Comparison of ENCODE assay signal across 16 cellular contexts in genomic region chr12:76614364-76614763, GRCh38. TPM values are rescaled to one million over a fixed set of nuclear protein-coding genes. Genes with fewer than 3 reads are reported as not detected.
DNase-seq lines count a peak whose midpoint lies in the region; ATAC-seq, FAIRE-seq and TF ChIP-seq lines count a peak whose summit lies in the region.
"Had no signal": no experiment of that assay in that cellular context is flagged by ENCODE, and none has a peak within 500 bp of the region (broad histone marks: within the 10 kb centered on the region; RNA-seq: fewer than 3 reads in every experiment).

No MANE protein-coding gene starts in this region.

- no peaks in the 10 kb centered on the region for H3K36me3 ChIP-seq in heart left ventricle
- H3K36me3 ChIP-seq in keratinocyte (ENCODE audit: control insufficient read depth in 2 of 2, extremely low read depth in 1 of 2, insufficient read depth in 2 of 2, low read length in 2 of 2): no peaks in the 10 kb centered on the region
- H3K36me3 ChIP-seq in mammary epithelial cell (ENCODE audit: insufficient read depth, low read length): no peaks in the 10 kb centered on the region
- H3K36me3 ChIP-seq: BLaER1 had no signal

- H3K9me3 ChIP-seq in heart left ventricle: no peaks in the 10 kb centered on the region
- H3K9me3 ChIP-seq in keratinocyte (ENCODE audit: control insufficient read depth, low read depth, low read length): no peaks in the 10 kb centered on the region
- no peaks in the 10 kb centered on the region for H3K9me3 ChIP-seq in mammary epithelial cell (replicated peaks; ENCODE audit: insufficient read depth, low read length)
- H3K9me3 ChIP-seq: BLaER1 had no signal

- DNase-seq in Right ventricle myocardium superior (no peak), cardiac septum (ENCODE audit: low spot score) (no peak), heart left ventricle (no peak), keratinocyte (ENCODE audit: low read depth, low spot score) (no peak), mammary epithelial cell (no peak)
- no peak for DNase-seq in activated CD4-positive, CD25-positive, alpha-beta regulatory T cell treated with anti-CD3 and anti-CD28 coated beads, Interleukin-2, amount 50 U/mL, for 72 hours
- DNase-seq: 8988T; CD4-positive, alpha-beta memory T cell; DMS153; DMS79; GF-D8; H9 had no signal

- CTCF ChIA-PET in mammary epithelial cell (lab: Charles Lee; ENCODE audit: low non-redundant PET): no interaction called here

- no peaks in the 10 kb centered on the region for H3K9me1 ChIP-seq in keratinocyte (ENCODE audit: control insufficient read depth, extremely low read depth, insufficient read depth, low read length)

- H3K9ac ChIP-seq in keratinocyte (ENCODE audit: control insufficient read depth, extremely low read depth, insufficient read depth, low read length): no peak overlapping the region
- no peak overlapping the region for H3K9ac ChIP-seq in mammary epithelial cell (ENCODE audit: insufficient read depth, low read length)
- H3K9ac ChIP-seq: BLaER1 had no signal

- no peaks in the 10 kb centered on the region for H4K20me1 ChIP-seq in keratinocyte (ENCODE audit: control insufficient read depth, extremely low read depth, insufficient read depth, low read length)
- no peaks in the 10 kb centered on the region for H4K20me1 ChIP-seq in mammary epithelial cell (ENCODE audit: insufficient read depth, low read length)
- H4K20me1 ChIP-seq: BLaER1 had no signal

- dilution Hi-C loops in keratinocyte (cut with MboI; ENCODE audit: extremely low pct_ligation_motif_present, low sequenced_read_pairs) (no loop called here), mammary epithelial cell (cut with HindIII; ENCODE audit: low sequenced_read_pairs) (no loop called here)

- ATAC-seq in Right ventricle myocardium superior (ENCODE audit: poor library complexity): peak; percentile 94
- ATAC-seq in heart left ventricle: peak; percentile 55 to 94 (median 78)
- no peak for ATAC-seq in GM18519 (IDR thresholded peaks at IDR 0.05; ENCODE audit: low FRiP score, unreplicated experiment)

- H2AFZ ChIP-seq in keratinocyte (ENCODE audit: control insufficient read depth, low read length) (no peak overlapping the region), mammary epithelial cell (ENCODE audit: low read depth, low read length) (no peak overlapping the region)

- H3K4me1 ChIP-seq in heart left ventricle: no peaks in the 10 kb centered on the region
- H3K4me1 ChIP-seq in keratinocyte (ENCODE audit: control insufficient read depth, extremely low read depth, insufficient read depth, low read length): peaks cover 12% of the 10 kb centered on the region
- H3K4me1 ChIP-seq in mammary epithelial cell (ENCODE audit: insufficient read depth, low read length): peaks cover 14% of the 10 kb centered on the region

- no peak overlapping the region for H3K4me2 ChIP-seq in keratinocyte (ENCODE audit: control insufficient read depth, extremely low read depth, insufficient read depth, low read depth, low read length)
- H3K4me2 ChIP-seq in mammary epithelial cell (ENCODE audit: insufficient read depth, low read depth, low read length): no peak overlapping the region
- H3K4me2 ChIP-seq: BLaER1 had no signal

- peak; percentile 9 for FAIRE-seq in keratinocyte (lab: Jason Lieb, UNC)
- FAIRE-seq: H1, HTR-8/SVneo had no signal

- no peaks in the 10 kb centered on the region for H3K27me3 ChIP-seq in heart left ventricle
- no peaks in the 10 kb centered on the region for H3K27me3 ChIP-seq in keratinocyte (ENCODE audit: control insufficient read depth, extremely low read depth, insufficient read depth, low read length)
- no peaks in the 10 kb centered on the region for H3K27me3 ChIP-seq in mammary epithelial cell (ENCODE audit: insufficient read depth, low read length)
- H3K27me3 ChIP-seq: BLaER1 had no signal

- TF ChIP-seq CTCF in heart left ventricle (IDR thresholded peaks at IDR 0.05) (no peak), keratinocyte (optimal IDR thresholded peaks at IDR 0.05 in 1 of 3, IDR thresholded peaks at IDR 0.05 in 1 of 3, conservative IDR thresholded peaks at IDR 0.05 in 1 of 3; ENCODE audit: extremely low read depth in 1 of 3, insufficient read depth in 2 of 3, low read length in 3 of 3) (no peak), mammary epithelial cell (conservative IDR thresholded peaks at IDR 0.05 in 1 of 2, IDR thresholded peaks at IDR 0.05 in 1 of 2; ENCODE audit: extremely low read depth in 1 of 2, insufficient read depth in 1 of 2, low read depth in 1 of 2, low read length in 2 of 2) (no peak)

- BruUV-seq in mammary epithelial cell (replicated peaks; lab: Mats Ljungman, UMichigan): no TSS peak

- in situ Hi-C loops in mammary epithelial cell (cut with MboI; ENCODE audit: low sequenced_read_pairs in 2 of 2): no loop called here

- TF ChIP-seq POLR2A in heart left ventricle (IDR thresholded peaks at IDR 0.05): no peak

- intact Hi-C loops in Right ventricle myocardium superior (cut with DNase I): no loop called here
- intact Hi-C loops in cardiac septum (cut with DNase I): no loop called here
- intact Hi-C loops in heart left ventricle (cut with DNase I): no loop called here
- intact Hi-C loops in mammary epithelial cell (cut with micrococcal nuclease): no loop called here

- H3K27ac ChIP-seq in heart left ventricle (peak overlapping the region in 2 of 12 donors; percentile 1 to 37), keratinocyte (ENCODE audit: control insufficient read depth, insufficient read depth, low read length) (no peak overlapping the region), mammary epithelial cell (ENCODE audit: insufficient read depth, low read depth, low read length) (no peak overlapping the region)
- H3K27ac ChIP-seq: BLaER1 had no signal

- H3K79me2 ChIP-seq in keratinocyte (ENCODE audit: control insufficient read depth, insufficient read depth, low read length) (no peaks in the 10 kb centered on the region), mammary epithelial cell (ENCODE audit: insufficient read depth, low read length) (no peaks in the 10 kb centered on the region)

- WGBS in heart left ventricle, 4 donors: 54 to 65% (median 58%) methylated on average over 2 of the region's 2 CpGs
- 100% methylated on average over 2 of the region's 2 CpGs for WGBS in mammary epithelial cell (ENCODE audit: low coverage, missing lambda C conversion rate)

- H3K4me3 ChIP-seq in heart left ventricle (no peak overlapping the region), keratinocyte (ENCODE audit: control insufficient read depth in 2 of 3, extremely low read depth in 1 of 3, insufficient read depth in 2 of 3, low read depth in 1 of 3, low read length in 3 of 3) (no peak overlapping the region), mammary epithelial cell (replicated peaks in 1 of 3; ENCODE audit: insufficient read depth in 1 of 3, low read depth in 2 of 3, low read length in 3 of 3) (no peak overlapping the region)
- H3K4me3 ChIP-seq: BLaER1 had no signal

RNA-seq across cellular contexts. Expression of gene OSBPL8, which starts 54.8 kb away (rescaled TPM):
- total RNA-seq in Right ventricle myocardium superior (24.9 TPM), cardiac septum (43.2 TPM), heart left ventricle (10 to 100 TPM; 27.9 to 58.7 (median 46.4) TPM), mammary epithelial cell (10 to 100 TPM; 87.4 to 88.4 TPM)
- polyA plus RNA-seq in heart left ventricle (10 to 100 TPM in 1 of 2 donors, 1 to 10 TPM in 1; 4.5 to 20.7 TPM), keratinocyte (24.7 to 33.7 TPM (median 25.1 TPM) in 3 replicates), mammary epithelial cell (26.2 TPM)
- polyA plus RNA-seq in keratinocyte (2011; ENCODE audit: low read depth): 62.7 TPM
- polyA plus RNA-seq in keratinocyte (2011; cell fraction: cytosol; rRNA removed): 19.1 and 29.4 TPM in 2 replicates
- 20.6 and 28.7 TPM in 2 replicates for polyA plus RNA-seq in keratinocyte (2011; cell fraction: nucleus; rRNA removed)
- 26.1 and 26.3 TPM in 2 replicates for polyA plus RNA-seq in keratinocyte (2012; ENCODE audit: low replicate concordance)
- polyA minus RNA-seq in keratinocyte (21.8 to 151 TPM (median 73.2 TPM) in 3 replicates), mammary epithelial cell (148 TPM)
- polyA minus RNA-seq in keratinocyte (2011; cell fraction: cytosol; rRNA and poly(A)+ RNA removed): 56.4 TPM
- polyA minus RNA-seq in keratinocyte (2011; cell fraction: nucleus; rRNA and poly(A)+ RNA removed): 84.9 and 133 TPM in 2 replicates
